9 cellular contexts compared by ENCODE assay signal in the genomic region with DNA sequence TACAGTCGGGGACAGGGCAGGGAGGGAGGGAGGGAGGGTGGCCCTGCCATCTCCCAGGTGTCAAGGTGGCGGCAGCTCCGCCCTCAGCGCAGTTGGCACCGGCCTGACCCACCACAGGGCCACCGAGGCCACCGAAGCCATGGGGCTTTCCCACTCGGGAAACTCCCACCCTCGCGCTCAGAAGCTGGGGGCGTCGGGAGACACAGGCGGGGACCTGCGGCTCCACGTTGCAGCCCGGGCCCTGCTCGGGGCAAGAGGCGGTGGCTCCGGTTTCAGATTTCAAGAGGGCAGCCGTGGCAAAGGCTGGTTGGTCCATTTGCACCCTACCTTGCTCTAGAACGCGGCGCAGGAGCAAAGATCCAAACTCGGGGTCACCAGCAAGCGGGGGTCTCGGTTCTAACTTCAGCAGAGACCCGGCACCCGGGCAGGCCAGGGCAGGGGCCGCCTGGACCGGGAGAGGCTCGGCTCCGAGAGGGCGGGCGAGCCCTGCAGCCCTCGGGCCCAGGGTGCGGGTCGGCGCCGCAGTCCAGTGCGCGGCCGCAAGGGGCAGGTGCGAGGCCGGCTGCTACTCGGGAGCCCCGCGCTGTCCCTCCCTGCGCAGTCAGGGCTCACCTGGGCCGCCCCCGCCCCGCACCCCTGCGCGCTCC. TPM values are rescaled to one million over a fixed set of nuclear protein-coding genes. Genes with fewer than 3 reads are reported as not detected.
DNase-seq lines count a peak whose midpoint lies in the region; FAIRE-seq and TF ChIP-seq lines count a peak whose summit lies in the region.
"Had no signal": no experiment of that assay in that cellular context is flagged by ENCODE, and none has a peak within 500 bp of the region (broad histone marks: within the 10 kb centered on the region; RNA-seq: fewer than 3 reads in every experiment).

No MANE protein-coding gene starts in this region.

- no peaks in the 10 kb centered on the region for H3K9me3 ChIP-seq in effector memory CD4-positive, alpha-beta T cell (ENCODE audit: control insufficient read depth, low read length)
- H3K9me3 ChIP-seq in mucosa of rectum (ENCODE audit: control insufficient read depth in 2 of 2, low read length in 2 of 2) (no peaks in the 10 kb centered on the region), subcutaneous abdominal adipose tissue (ENCODE audit: control insufficient read depth in 5 of 5, low read length in 5 of 5) (no peaks in the 10 kb centered on the region)

- H3K4me3 ChIP-seq in effector memory CD4-positive, alpha-beta T cell (ENCODE audit: insufficient read depth, low read depth, low read length, poor library complexity, severe bottlenecking): peak overlapping the region; percentile 63
- H3K4me3 ChIP-seq in mucosa of rectum (ENCODE audit: low read length in 2 of 2): peak overlapping the region; percentile 70 to 86
- peak overlapping the region; percentile 48 to 71 (median 61) for H3K4me3 ChIP-seq in subcutaneous abdominal adipose tissue (ENCODE audit: low read depth in 1 of 5, low read length in 5 of 5)

- H3K36me3 Mint-ChIP-seq in activated CD4-positive, alpha-beta T cell treated with anti-CD3 and anti-CD28 coated beads, Interleukin-2, amount 10 ng/mL, durations not matched to agents 7 days and 5 days (ENCODE audit: low read depth): no peaks in the 10 kb centered on the region

- TF ChIP-seq POLR2A in GM12892 (IDR thresholded peaks at IDR 0.05; ENCODE audit: low read depth, low read length): no peak

- no peaks in the 10 kb centered on the region for H3K36me3 ChIP-seq in effector memory CD4-positive, alpha-beta T cell (ENCODE audit: control insufficient read depth, insufficient read depth, low read length)
- H3K36me3 ChIP-seq in mucosa of rectum (ENCODE audit: control insufficient read depth in 2 of 2, insufficient read depth in 2 of 2, low read length in 2 of 2) (no peaks in the 10 kb centered on the region), subcutaneous abdominal adipose tissue (ENCODE audit: control insufficient read depth in 5 of 5, insufficient read depth in 5 of 5, low read length in 5 of 5) (no peaks in the 10 kb centered on the region)

- H3K27ac Mint-ChIP-seq in activated CD4-positive, alpha-beta T cell treated with anti-CD3 and anti-CD28 coated beads, Interleukin-2, amount 10 ng/mL, durations not matched to agents 7 days and 5 days: peak overlapping the region; percentile 72

- peak overlapping the region; percentile 50 for H3K4me3 Mint-ChIP-seq in activated CD4-positive, alpha-beta T cell treated with anti-CD3 and anti-CD28 coated beads, Interleukin-2, amount 10 ng/mL, durations not matched to agents 7 days and 5 days

- H3K4me1 Mint-ChIP-seq in activated CD4-positive, alpha-beta T cell treated with anti-CD3 and anti-CD28 coated beads, Interleukin-2, amount 10 ng/mL, durations not matched to agents 7 days and 5 days: peaks cover 37% of the 10 kb centered on the region

- peak; percentile 83 for DNase-seq in GM12892 (ENCODE audit: insufficient read length)
- peak; percentile 85 for DNase-seq in HEK293T (ENCODE audit: extremely low spot score)
- peak; percentile 57 for DNase-seq in NCI-H146 (lab: John Stamatoyannopoulos, UW)
- peak; percentile 24 for DNase-seq in activated CD4-positive, alpha-beta T cell treated with anti-CD3 and anti-CD28 coated beads, Interleukin-2, amount 10 ng/mL, durations not matched to agents 7 days and 5 days
- DNase-seq in effector memory CD4-positive, alpha-beta T cell: peak; percentile 73 to 83 (median 75)
- DNase-seq in amniotic stem cell (lab: John Stamatoyannopoulos, UW): no peak

- H3K27me3 ChIP-seq in effector memory CD4-positive, alpha-beta T cell (replicated peaks; ENCODE audit: control insufficient read depth, insufficient read depth, low read length, poor library complexity, severe bottlenecking): no peaks in the 10 kb centered on the region
- no peaks in the 10 kb centered on the region for H3K27me3 ChIP-seq in mucosa of rectum (ENCODE audit: control insufficient read depth in 2 of 2, insufficient read depth in 2 of 2, low read length in 2 of 2)
- peaks cover 0 to 5% (median 5%) of the 10 kb centered on the region in 5 donors for H3K27me3 ChIP-seq in subcutaneous abdominal adipose tissue (ENCODE audit: control insufficient read depth in 5 of 5, insufficient read depth in 4 of 5, low read length in 5 of 5)

- H3K27me3 Mint-ChIP-seq in activated CD4-positive, alpha-beta T cell treated with anti-CD3 and anti-CD28 coated beads, Interleukin-2, amount 10 ng/mL, durations not matched to agents 7 days and 5 days: peaks cover 20% of the 10 kb centered on the region

- CTCF ChIA-PET in HEK293T (lab: Yijun Ruan, JAX): interaction anchor here (0.6 to 0.8 kb wide), 3 partner anchors 169 to 962 kb away, joined by 3 to 5 read pairs (median 4); no protein-coding TSS in a partner anchor
- CTCF ChIA-PET in activated CD4-positive, alpha-beta T cell treated with anti-CD3 and anti-CD28 coated beads, Interleukin-2, amount 10 ng/mL, durations not matched to agents 7 days and 5 days (lab: Charles Lee): interaction anchor here (1.2 to 6.0 kb wide), 5 partner anchors 9 to 166 kb away, joined by 4 to 57 read pairs (median 10); no protein-coding TSS in a partner anchor

- H3K9me3 Mint-ChIP-seq in activated CD4-positive, alpha-beta T cell treated with anti-CD3 and anti-CD28 coated beads, Interleukin-2, amount 10 ng/mL, durations not matched to agents 7 days and 5 days: no peaks in the 10 kb centered on the region

- peak overlapping the region; percentile 99 for H3K27ac ChIP-seq in effector memory CD4-positive, alpha-beta T cell (ENCODE audit: insufficient read depth, low read length, poor library complexity, severe bottlenecking)
- H3K27ac ChIP-seq in mucosa of rectum (ENCODE audit: low read depth in 2 of 2, low read length in 2 of 2) (peak overlapping the region; percentile 89 to 91), subcutaneous abdominal adipose tissue (ENCODE audit: low read depth, low read length) (peak overlapping the region; percentile 83)

- peak overlapping the region; percentile 60 to 86 for H3K9ac ChIP-seq in mucosa of rectum (ENCODE audit: low read depth in 1 of 2, low read length in 2 of 2)
- H3K9ac ChIP-seq in subcutaneous abdominal adipose tissue (ENCODE audit: low read length in 5 of 5): peak overlapping the region in 4 of 5 donors; percentile 46 to 77 (median 68)

- POLR2A ChIA-PET in HEK293T (lab: Yijun Ruan, JAX): interaction anchor here (1.1 kb wide), 1 partner anchor 176 kb away, joined by 4 read pairs; the partner anchor contains the start of gene MAP3K3
- POLR2A ChIA-PET in activated CD4-positive, alpha-beta T cell treated with anti-CD3 and anti-CD28 coated beads, Interleukin-2, amount 10 ng/mL, durations not matched to agents 7 days and 5 days (lab: Charles Lee): no interaction called here

- H3K4me1 ChIP-seq in effector memory CD4-positive, alpha-beta T cell (ENCODE audit: control insufficient read depth, insufficient read depth, low read length, poor library complexity, severe bottlenecking): peaks cover 22% of the 10 kb centered on the region
- H3K4me1 ChIP-seq in mucosa of rectum (ENCODE audit: control insufficient read depth in 2 of 2, insufficient read depth in 2 of 2, low read length in 2 of 2) (peaks cover 19% of the 10 kb centered on the region in 2 donors), subcutaneous abdominal adipose tissue (ENCODE audit: control insufficient read depth in 5 of 5, insufficient read depth in 5 of 5, low read length in 5 of 5) (peaks cover 4 to 62% (median 34%) of the 10 kb centered on the region in 5 donors)

- no peak for FAIRE-seq in GM12892 (lab: Jason Lieb, UNC)
- FAIRE-seq: islet of Langerhans had no signal

TF ChIP-seq in HEK293T, 16 proteins besides CTCF, POLR2A, EP300 and RAD21:
- no peak for TF ChIP-seq NFRKB (IDR thresholded peaks at IDR 0.05)
- TF ChIP-seq HDGF (IDR thresholded peaks at IDR 0.05; ENCODE audit: borderline replicate concordance): no peak
- TF ChIP-seq CTBP1 (IDR thresholded peaks at IDR 0.05; ENCODE audit: borderline replicate concordance): no peak
- TF ChIP-seq L3MBTL2 (conservative IDR thresholded peaks at IDR 0.05): no peak
- no peak for TF ChIP-seq ZNF384 (IDR thresholded peaks at IDR 0.05)

RNA-seq across cellular contexts. Expression of gene CYB561, which starts 0.4 kb away (rescaled TPM):
- polyA plus RNA-seq in GM12892 (2012; ENCODE audit: missing spikeins): 3.3 TPM
- total RNA-seq in activated CD4-positive, alpha-beta T cell treated with anti-CD3 and anti-CD28 coated beads, Interleukin-2, amount 10 ng/mL, durations not matched to agents 7 days and 5 days: 1 to 10 TPM; 7.9 to 9.5 TPM

RNA-seq across cellular contexts. Expression of gene ACE, which starts 31.2 kb away (rescaled TPM):
- 0.25 TPM for polyA plus RNA-seq in GM12892 (2012; ENCODE audit: missing spikeins)
- total RNA-seq in activated CD4-positive, alpha-beta T cell treated with anti-CD3 and anti-CD28 coated beads, Interleukin-2, amount 10 ng/mL, durations not matched to agents 7 days and 5 days: 1 to 10 TPM; 4.1 to 5.9 TPM
